8 cellular contexts compared by ENCODE assay signal in genomic region chr16:27324851-27325301, GRCh38. TPM values are rescaled to one million over a fixed set of nuclear protein-coding genes. Genes with fewer than 3 reads are reported as not detected.
DNase-seq lines count a peak whose midpoint lies in the region; ATAC-seq and TF ChIP-seq lines count a peak whose summit lies in the region.

No MANE protein-coding gene starts in this region.

- H3K4me1 Mint-ChIP-seq in Calu3 (ENCODE audit: low read depth, unreplicated experiment): peaks cover 86% of the 10 kb centered on the region

- no peak for TF ChIP-seq CTCF in Calu3 (IDR thresholded peaks at IDR 0.05; ENCODE audit: unreplicated experiment)
- TF ChIP-seq CTCF in gastroesophageal sphincter (IDR thresholded peaks at IDR 0.05): no peak
- no peak for TF ChIP-seq CTCF in prostate gland (IDR thresholded peaks at IDR 0.05)

- H3K4me1 ChIP-seq in gastroesophageal sphincter (peaks cover 13 to 100% (median 49%) of the 10 kb centered on the region in 3 donors), prostate gland (replicated peaks) (peaks cover 7% of the 10 kb centered on the region)

- intact Hi-C loops in Calu3 (cut with micrococcal nuclease; ENCODE audit: unreplicated experiment): no loop called here
- intact Hi-C loops in prostate gland (cut with DNase I): no loop called here

- H3K9me3 Mint-ChIP-seq in Calu3 (ENCODE audit: low read depth, unreplicated experiment): no peaks in the 10 kb centered on the region

- H3K4me3 ChIP-seq in gastroesophageal sphincter: no peak overlapping the region
- no peak overlapping the region for H3K4me3 ChIP-seq in prostate gland

- 53 to 73% methylated on average over 5 to 7 of the region's 12 CpGs for WGBS in gastroesophageal sphincter (ENCODE audit: low coverage in 1 of 2), 2 donors
- WGBS in prostate gland: 74% methylated on average over 12 of the region's 12 CpGs

- CTCF ChIA-PET in Calu3 (lab: Charles Lee): no interaction called here

- H3K27me3 Mint-ChIP-seq in Calu3 (ENCODE audit: unreplicated experiment): no peaks in the 10 kb centered on the region

- no peak for TF ChIP-seq EP300 in gastroesophageal sphincter (IDR thresholded peaks at IDR 0.05)

- H3K36me3 ChIP-seq in gastroesophageal sphincter (no peaks in the 10 kb centered on the region), prostate gland (no peaks in the 10 kb centered on the region)

- peak; percentile 26 for ATAC-seq in gastroesophageal sphincter
- ATAC-seq in HG02870 (IDR thresholded peaks at IDR 0.05; ENCODE audit: unreplicated experiment): no peak
- ATAC-seq in HG03108 (IDR thresholded peaks at IDR 0.05; ENCODE audit: unreplicated experiment): no peak

- H3K9me3 ChIP-seq in gastroesophageal sphincter (no peaks in the 10 kb centered on the region), prostate gland (no peaks in the 10 kb centered on the region)

- BruUV-seq in Calu3 (replicated peaks; lab: Mats Ljungman, UMichigan): no TSS peak

- TF ChIP-seq POLR2A in gastroesophageal sphincter (IDR thresholded peaks at IDR 0.05) (no peak), prostate gland (IDR thresholded peaks at IDR 0.05) (no peak)

- DNase-seq in Calu3 (no peak), SK-N-DZ (ENCODE audit: low spot score) (peak; percentile 23), prostate gland (ENCODE audit: low spot score) (no peak), T1000 (lab: John Stamatoyannopoulos, UW) (no peak), NCI-H345 treated with DMSO at 0.1 percent for 48 hours (lab: John Stamatoyannopoulos, UW; ENCODE audit: unreplicated experiment) (no peak)

- no peak overlapping the region for H3K4me3 Mint-ChIP-seq in Calu3 (ENCODE audit: low read depth, unreplicated experiment)

- H3K27ac Mint-ChIP-seq in Calu3 (ENCODE audit: unreplicated experiment): peak overlapping the region; percentile 94

- peaks cover 56% of the 10 kb centered on the region for H3K36me3 Mint-ChIP-seq in Calu3 (ENCODE audit: insufficient read depth, unreplicated experiment)

- H3K27ac ChIP-seq in gastroesophageal sphincter (peak overlapping the region; percentile 94 to 99 (median 98)), prostate gland (peak overlapping the region; percentile 28 to 47)

- H3K27me3 ChIP-seq in gastroesophageal sphincter (no peaks in the 10 kb centered on the region), prostate gland (replicated peaks; ENCODE audit: insufficient read depth) (no peaks in the 10 kb centered on the region)

RNA-seq across cellular contexts. Expression of gene IL4R, which starts 11.1 kb away (rescaled TPM):
- 99.0 and 108 TPM in 2 replicates for total RNA-seq in Calu3 (2022)
- 0.84 and 0.85 TPM in 2 replicates for polyA plus RNA-seq in SK-N-DZ (2014; cell fraction: cytosol; rRNA removed)
- 0.28 and 0.33 TPM in 2 replicates for polyA plus RNA-seq in SK-N-DZ (2014; cell fraction: nucleus; rRNA removed)
- 100 to 1,000 TPM in 2 of 4 donors, 10 to 100 TPM in 2; 72.3 to 212 (median 110) TPM for total RNA-seq in gastroesophageal sphincter
- total RNA-seq in prostate gland: 10 to 100 TPM; 30.7 to 89.2 TPM

RNA-seq across cellular contexts. Expression of gene NSMCE1, which starts 56.3 kb away (rescaled TPM):
- total RNA-seq in Calu3 (2022) (74.9 and 83.2 TPM in 2 replicates), gastroesophageal sphincter (10 to 100 TPM; 48.4 to 66.0 (median 63.3) TPM), prostate gland (10 to 100 TPM; 55.4 to 71.7 TPM)
- polyA plus RNA-seq in SK-N-DZ (2014; cell fraction: cytosol; rRNA removed): 75.4 and 86.0 TPM in 2 replicates
- 39.8 and 43.7 TPM in 2 replicates for polyA plus RNA-seq in SK-N-DZ (2014; cell fraction: nucleus; rRNA removed)
